ENCODE assay signal across 1 cellular context in genomic region chr6:26199057-26199772, GRCh38.
TF ChIP-seq lines count a peak whose summit lies in the region.

No MANE protein-coding gene starts in this region.

TF ChIP-seq in HepG2, 621 proteins besides CTCF, POLR2A, EP300 and RAD21 (continued from another document and continues in another):
- TF ChIP-seq CEBPZ (IDR thresholded peaks at IDR 0.05; ENCODE audit: low read length) (no peak), KIAA2018 (CRISPR knock-in tag; IDR thresholded peaks at IDR 0.05; ENCODE audit: borderline replicate concordance) (no peak), CHCHD3 (CRISPR knock-in tag; IDR thresholded peaks at IDR 0.05) (0 out of 2 replicates have a peak, but pooled peaks have one; percentile 11), SNRNP70 (IDR thresholded peaks at IDR 0.05; ENCODE audit: low read depth, low read length) (no peak), ZNF839 (CRISPR knock-in tag; IDR thresholded peaks at IDR 0.05; ENCODE audit: borderline replicate concordance) (no peak), MTF1 (CRISPR knock-in tag; IDR thresholded peaks at IDR 0.05) (no peak), ZNF530 (CRISPR knock-in tag; IDR thresholded peaks at IDR 0.05; ENCODE audit: low read depth) (no peak), RARA (CRISPR knock-in tag; IDR thresholded peaks at IDR 0.05) (peak; percentile 11; the same call in 1 of the 2 replicates), DMAP1 (CRISPR knock-in tag; IDR thresholded peaks at IDR 0.05) (no peak), PBX3 (CRISPR knock-in tag; IDR thresholded peaks at IDR 0.05; ENCODE audit: borderline replicate concordance) (peak; percentile 79; the same call in 1 of the 2 replicates), CHD2 (IDR thresholded peaks at IDR 0.05; ENCODE audit: low read depth, low read length) (no peak), SSRP1 (CRISPR knock-in tag; IDR thresholded peaks at IDR 0.05) (no peak), HDAC2 (CRISPR knock-in tag; IDR thresholded peaks at IDR 0.05) (peak; percentile 59), CHD4 (IDR thresholded peaks at IDR 0.05; ENCODE audit: borderline replicate concordance, low read length) (no peak), HNRNPK (IDR thresholded peaks at IDR 0.05; ENCODE audit: low read depth, low read length, poor library complexity, severe bottlenecking) (no peak), MYC (CRISPR knock-in tag; IDR thresholded peaks at IDR 0.05; ENCODE audit: borderline replicate concordance) (0 out of 2 replicates have a peak, but pooled peaks have one; percentile 47), ZNF441 (CRISPR knock-in tag; IDR thresholded peaks at IDR 0.05; ENCODE audit: borderline replicate concordance) (peak; percentile 30; the same call in 1 of the 2 replicates), THAP11 (CRISPR knock-in tag; IDR thresholded peaks at IDR 0.05) (peak; percentile 41), PPARG (CRISPR knock-in tag; conservative IDR thresholded peaks at IDR 0.05) (peak; percentile 31; the same call in 1 of the 2 replicates), TEAD2 (CRISPR knock-in tag; IDR thresholded peaks at IDR 0.05) (no peak), ZNF224 (CRISPR knock-in tag; IDR thresholded peaks at IDR 0.05) (peak; percentile 15; the same call in 1 of the 2 replicates), PHF20 (CRISPR knock-in tag; IDR thresholded peaks at IDR 0.05) (no peak), ZFP90 (CRISPR knock-in tag; IDR thresholded peaks at IDR 0.05; ENCODE audit: borderline replicate concordance) (no peak; the same call in 1 of the 2 replicates), PBX2 (CRISPR knock-in tag; IDR thresholded peaks at IDR 0.05) (no peak), PCBP2 (optimal IDR thresholded peaks at IDR 0.05; ENCODE audit: low read depth, low read length, poor library complexity, severe bottlenecking) (no peak), ZNF549 (CRISPR knock-in tag; IDR thresholded peaks at IDR 0.05) (no peak), SNAPC5 (CRISPR knock-in tag; IDR thresholded peaks at IDR 0.05; ENCODE audit: borderline replicate concordance) (no peak), NFYB (CRISPR knock-in tag; IDR thresholded peaks at IDR 0.05) (peak; percentile 97), PREB (CRISPR knock-in tag; IDR thresholded peaks at IDR 0.05) (peak; percentile 47; the same call in 1 of the 2 replicates), ZNF776 (CRISPR knock-in tag; IDR thresholded peaks at IDR 0.05) (no peak), STAT5B (CRISPR knock-in tag; IDR thresholded peaks at IDR 0.05) (no peak; the same call in 1 of the 2 replicates), MLLT10 (CRISPR knock-in tag; IDR thresholded peaks at IDR 0.05) (0 out of 2 replicates have a peak, but pooled peaks have one; percentile 67), MBD4 (IDR thresholded peaks at IDR 0.05; ENCODE audit: borderline replicate concordance, low read length) (no peak), PITX1 (CRISPR knock-in tag; IDR thresholded peaks at IDR 0.05) (peak; percentile 72), ZNF652 (CRISPR knock-in tag; IDR thresholded peaks at IDR 0.05; ENCODE audit: borderline replicate concordance, low read depth) (no peak)
- TF ChIP-seq, protein P1, sequence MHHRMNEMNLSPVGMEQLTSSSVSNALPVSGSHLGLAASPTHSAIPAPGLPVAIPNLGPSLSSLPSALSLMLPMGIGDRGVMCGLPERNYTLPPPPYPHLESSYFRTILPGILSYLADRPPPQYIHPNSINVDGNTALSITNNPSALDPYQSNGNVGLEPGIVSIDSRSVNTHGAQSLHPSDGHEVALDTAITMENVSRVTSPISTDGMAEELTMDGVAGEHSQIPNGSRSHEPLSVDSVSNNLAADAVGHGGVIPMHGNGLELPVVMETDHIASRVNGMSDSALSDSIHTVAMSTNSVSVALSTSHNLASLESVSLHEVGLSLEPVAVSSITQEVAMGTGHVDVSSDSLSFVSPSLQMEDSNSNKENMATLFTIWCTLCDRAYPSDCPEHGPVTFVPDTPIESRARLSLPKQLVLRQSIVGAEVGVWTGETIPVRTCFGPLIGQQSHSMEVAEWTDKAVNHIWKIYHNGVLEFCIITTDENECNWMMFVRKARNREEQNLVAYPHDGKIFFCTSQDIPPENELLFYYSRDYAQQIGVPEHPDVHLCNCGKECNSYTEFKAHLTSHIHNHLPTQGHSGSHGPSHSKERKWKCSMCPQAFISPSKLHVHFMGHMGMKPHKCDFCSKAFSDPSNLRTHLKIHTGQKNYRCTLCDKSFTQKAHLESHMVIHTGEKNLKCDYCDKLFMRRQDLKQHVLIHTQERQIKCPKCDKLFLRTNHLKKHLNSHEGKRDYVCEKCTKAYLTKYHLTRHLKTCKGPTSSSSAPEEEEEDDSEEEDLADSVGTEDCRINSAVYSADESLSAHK (CRISPR knock-in tag; IDR thresholded peaks at IDR 0.05; ENCODE audit: borderline replicate concordance) = no peak; the same call in 1 of the 2 replicates
- TF ChIP-seq, protein P2, sequence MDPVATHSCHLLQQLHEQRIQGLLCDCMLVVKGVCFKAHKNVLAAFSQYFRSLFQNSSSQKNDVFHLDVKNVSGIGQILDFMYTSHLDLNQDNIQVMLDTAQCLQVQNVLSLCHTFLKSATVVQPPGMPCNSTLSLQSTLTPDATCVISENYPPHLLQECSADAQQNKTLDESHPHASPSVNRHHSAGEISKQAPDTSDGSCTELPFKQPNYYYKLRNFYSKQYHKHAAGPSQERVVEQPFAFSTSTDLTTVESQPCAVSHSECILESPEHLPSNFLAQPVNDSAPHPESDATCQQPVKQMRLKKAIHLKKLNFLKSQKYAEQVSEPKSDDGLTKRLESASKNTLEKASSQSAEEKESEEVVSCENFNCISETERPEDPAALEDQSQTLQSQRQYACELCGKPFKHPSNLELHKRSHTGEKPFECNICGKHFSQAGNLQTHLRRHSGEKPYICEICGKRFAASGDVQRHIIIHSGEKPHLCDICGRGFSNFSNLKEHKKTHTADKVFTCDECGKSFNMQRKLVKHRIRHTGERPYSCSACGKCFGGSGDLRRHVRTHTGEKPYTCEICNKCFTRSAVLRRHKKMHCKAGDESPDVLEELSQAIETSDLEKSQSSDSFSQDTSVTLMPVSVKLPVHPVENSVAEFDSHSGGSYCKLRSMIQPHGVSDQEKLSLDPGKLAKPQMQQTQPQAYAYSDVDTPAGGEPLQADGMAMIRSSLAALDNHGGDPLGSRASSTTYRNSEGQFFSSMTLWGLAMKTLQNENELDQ (CRISPR knock-in tag; IDR thresholded peaks at IDR 0.05; ENCODE audit: borderline replicate concordance) = no peak
- TF ChIP-seq, protein P3, sequence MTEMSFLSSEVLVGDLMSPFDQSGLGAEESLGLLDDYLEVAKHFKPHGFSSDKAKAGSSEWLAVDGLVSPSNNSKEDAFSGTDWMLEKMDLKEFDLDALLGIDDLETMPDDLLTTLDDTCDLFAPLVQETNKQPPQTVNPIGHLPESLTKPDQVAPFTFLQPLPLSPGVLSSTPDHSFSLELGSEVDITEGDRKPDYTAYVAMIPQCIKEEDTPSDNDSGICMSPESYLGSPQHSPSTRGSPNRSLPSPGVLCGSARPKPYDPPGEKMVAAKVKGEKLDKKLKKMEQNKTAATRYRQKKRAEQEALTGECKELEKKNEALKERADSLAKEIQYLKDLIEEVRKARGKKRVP (CRISPR knock-in tag; IDR thresholded peaks at IDR 0.05) = peak in 1 of 2 experiments; percentile 52; a peak in 1 of 4 replicates
